In the genomic region with DNA sequence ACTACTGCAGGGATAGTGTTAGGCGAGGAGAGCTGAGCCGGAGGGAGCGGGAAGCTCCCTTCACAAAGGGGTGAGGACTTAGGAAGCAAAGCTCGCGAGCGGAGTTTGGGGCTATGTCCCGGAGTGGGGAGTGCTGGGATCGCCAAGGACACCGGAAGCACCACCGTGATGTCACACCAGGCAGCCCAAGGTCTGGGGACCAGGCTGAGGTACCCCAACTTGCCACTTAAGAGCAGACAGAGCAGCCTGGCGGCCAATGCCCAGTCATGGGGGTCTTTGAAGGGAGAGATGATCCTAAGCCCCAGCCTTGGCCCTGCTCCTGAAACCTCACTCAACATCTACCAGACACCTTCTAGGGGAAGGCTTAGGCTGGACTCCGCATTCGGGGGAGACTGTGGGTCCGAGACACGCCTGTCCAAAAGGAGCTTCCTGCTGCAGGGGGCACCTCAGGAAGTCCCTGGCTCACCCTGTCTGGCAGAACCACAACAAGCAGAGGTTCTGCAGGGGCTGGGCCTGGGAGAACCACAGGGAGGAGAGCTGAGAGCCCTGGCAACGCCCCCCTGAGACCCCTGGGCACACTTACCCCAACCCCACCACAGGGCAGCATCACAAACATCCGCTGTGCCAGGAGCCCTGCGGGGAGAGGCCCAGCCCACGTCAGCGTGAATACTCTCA, we compare ENCODE assay signal across 19 cellular contexts. TPM values are rescaled to one million over a fixed set of nuclear protein-coding genes. Genes with fewer than 3 reads are reported as not detected.
DNase-seq lines count a peak whose midpoint lies in the region; ATAC-seq and TF ChIP-seq lines count a peak whose summit lies in the region.
"Had no signal": no experiment of that assay in that cellular context is flagged by ENCODE, and none has a peak within 500 bp of the region (broad histone marks: within the 10 kb centered on the region; RNA-seq: fewer than 3 reads in every experiment).

No MANE protein-coding gene starts in this region.

- TF ChIP-seq POLR2A in vagina (IDR thresholded peaks at IDR 0.05), result no peak

- H3K27me3 ChIP-seq in vagina, result no peaks in the 10 kb centered on the region

- H3K36me3 Mint-ChIP-seq in activated CD8-positive, alpha-beta memory T cell treated with anti-CD3 and anti-CD28 coated beads, Interleukin-2, amount 10 ng/mL, durations not matched to agents 7 days and 5 days, result peaks cover 54% of the 10 kb centered on the region
- H3K36me3 Mint-ChIP-seq in CD14-positive monocyte (peaks cover 86 to 96% of the 10 kb centered on the region in 2 donors), T-helper 17 cell (ENCODE audit: low read depth) (peaks cover 6% of the 10 kb centered on the region), glutamatergic neuron (ENCODE audit: unreplicated experiment) (peaks cover 5% of the 10 kb centered on the region)

- ATAC-seq in activated CD8-positive, alpha-beta memory T cell treated with anti-CD3 and anti-CD28 coated beads, Interleukin-2, amount 10 ng/mL, durations not matched to agents 7 days and 5 days, result no peak
- ATAC-seq in T-helper 17 cell (no peak), GM21717 (IDR thresholded peaks at IDR 0.05; ENCODE audit: unreplicated experiment) (no peak)
- ATAC-seq: A549 had no signal

- no peak for DNase-seq in activated CD8-positive, alpha-beta memory T cell treated with anti-CD3 and anti-CD28 coated beads, Interleukin-2, amount 10 ng/mL, durations not matched to agents 7 days and 5 days
- no peak for DNase-seq in activated CD8-positive, alpha-beta memory T cell treated with anti-CD3 and anti-CD28 coated beads, Interleukin-2, amount 50 U/mL, for 48 hours
- DNase-seq in CD14-positive monocyte (ENCODE audit: low spot score) (no peak), T-helper 17 cell (no peak), glutamatergic neuron (no peak), vagina (ENCODE audit: extremely low spot score in 2 of 2) (no peak), epidermal melanocyte (ENCODE audit: insufficient read length, low spot score) (no peak)
- DNase-seq: C1 segment of cervical spinal cord, DMS 273 treated with DMSO at 0.1 percent for 48 hours, GF-D8, GOT3, KG1, NCI-H1417 treated with DMSO at 0.1 percent for 48 hours, NCI-H1930, NCI-H446, NCI-H69, OCI-M1 had no signal

- H3K4me3 Mint-ChIP-seq in activated CD8-positive, alpha-beta memory T cell treated with anti-CD3 and anti-CD28 coated beads, Interleukin-2, amount 10 ng/mL, durations not matched to agents 7 days and 5 days, result no peak overlapping the region
- H3K4me3 Mint-ChIP-seq in CD14-positive monocyte (no peak overlapping the region), T-helper 17 cell (no peak overlapping the region), glutamatergic neuron (ENCODE audit: unreplicated experiment) (no peak overlapping the region)

- H3K36me3 ChIP-seq in vagina, result peaks cover 10 to 99% of the 10 kb centered on the region in 2 donors

- no peaks in the 10 kb centered on the region for H3K27me3 Mint-ChIP-seq in activated CD8-positive, alpha-beta memory T cell treated with anti-CD3 and anti-CD28 coated beads, Interleukin-2, amount 10 ng/mL, durations not matched to agents 7 days and 5 days
- H3K27me3 Mint-ChIP-seq in CD14-positive monocyte (ENCODE audit: low read depth in 3 of 3) (peaks cover 0 to 5% (median 0%) of the 10 kb centered on the region in 3 donors), T-helper 17 cell (no peaks in the 10 kb centered on the region), glutamatergic neuron (ENCODE audit: unreplicated experiment) (peaks cover 8% of the 10 kb centered on the region)

- H3K9me3 Mint-ChIP-seq in activated CD8-positive, alpha-beta memory T cell treated with anti-CD3 and anti-CD28 coated beads, Interleukin-2, amount 10 ng/mL, durations not matched to agents 7 days and 5 days (ENCODE audit: low read depth), result no peaks in the 10 kb centered on the region
- H3K9me3 Mint-ChIP-seq in CD14-positive monocyte, result no peaks in the 10 kb centered on the region
- H3K9me3 Mint-ChIP-seq in glutamatergic neuron (ENCODE audit: unreplicated experiment), result peaks cover 2% of the 10 kb centered on the region

- CTCF ChIA-PET in activated CD8-positive, alpha-beta memory T cell treated with anti-CD3 and anti-CD28 coated beads, Interleukin-2, amount 10 ng/mL, durations not matched to agents 7 days and 5 days (lab: Charles Lee), result interaction anchor here (0.8 to 11.5 kb wide), 6 partner anchors 9 to 48 kb away, joined by 3 to 80 read pairs (median 6); no protein-coding TSS in a partner anchor

- no peak overlapping the region for H3K4me3 ChIP-seq in vagina
- H3K4me3 ChIP-seq: A549 had no signal

- TF ChIP-seq CTCF in CD14-positive monocyte (IDR thresholded peaks at IDR 0.05), result no peak
- TF ChIP-seq CTCF in glutamatergic neuron (IDR thresholded peaks at IDR 0.05; ENCODE audit: partially characterized antibody, unreplicated experiment), result no peak
- no peak for TF ChIP-seq CTCF in vagina (IDR thresholded peaks at IDR 0.05)

- H3K9me3 ChIP-seq in T-helper 17 cell (ENCODE audit: control insufficient read depth, low read length, poor library complexity, severe bottlenecking) (no peaks in the 10 kb centered on the region), vagina (no peaks in the 10 kb centered on the region)
- H3K9me3 ChIP-seq: A549 had no signal

- H3K4me1 ChIP-seq in vagina, result peaks cover 9% of the 10 kb centered on the region
- H3K4me1 ChIP-seq: A549 had no signal

- intact Hi-C loops in CD14-positive monocyte (cut with micrococcal nuclease) (no loop called here), vagina (cut with DNase I) (no loop called here)

- no peaks in the 10 kb centered on the region for H3K4me1 Mint-ChIP-seq in activated CD8-positive, alpha-beta memory T cell treated with anti-CD3 and anti-CD28 coated beads, Interleukin-2, amount 10 ng/mL, durations not matched to agents 7 days and 5 days
- H3K4me1 Mint-ChIP-seq in CD14-positive monocyte (no peaks in the 10 kb centered on the region), T-helper 17 cell (peaks cover 2% of the 10 kb centered on the region), glutamatergic neuron (ENCODE audit: low read depth, unreplicated experiment) (peaks cover 4% of the 10 kb centered on the region)

- no peak overlapping the region for H3K27ac ChIP-seq in vagina
- H3K27ac ChIP-seq: A549 had no signal

- peak overlapping the region; percentile 26 for H3K27ac Mint-ChIP-seq in activated CD8-positive, alpha-beta memory T cell treated with anti-CD3 and anti-CD28 coated beads, Interleukin-2, amount 10 ng/mL, durations not matched to agents 7 days and 5 days
- H3K27ac Mint-ChIP-seq in CD14-positive monocyte (peak overlapping the region in 4 of 7 donors; percentile 26 to 66 (median 61)), T-helper 17 cell (peak overlapping the region; percentile 60), glutamatergic neuron (ENCODE audit: unreplicated experiment) (peak overlapping the region; percentile 38)

RNA-seq across cellular contexts. Expression of a gene that starts 17.8 kb away (rescaled TPM):
- 10 to 100 TPM; 13.9 to 18.5 TPM for total RNA-seq in activated CD8-positive, alpha-beta memory T cell treated with anti-CD3 and anti-CD28 coated beads, Interleukin-2, amount 10 ng/mL, durations not matched to agents 7 days and 5 days
- polyA plus RNA-seq in CD14-positive monocyte, result 10 to 100 TPM; 15.8 to 19.6 TPM
- total RNA-seq in T-helper 17 cell (1 to 10 TPM; 5.9 to 6.9 TPM), glutamatergic neuron (ENCODE audit: unreplicated experiment) (15.7 TPM), vagina (20.9 TPM)

RNA-seq across cellular contexts. Expression of a gene that starts 28.9 kb away (rescaled TPM):
- 100 to 1,000 TPM; 226 to 284 TPM for total RNA-seq in activated CD8-positive, alpha-beta memory T cell treated with anti-CD3 and anti-CD28 coated beads, Interleukin-2, amount 10 ng/mL, durations not matched to agents 7 days and 5 days
- polyA plus RNA-seq in CD14-positive monocyte, result 1 to 10 TPM; 5.9 to 8.4 TPM
- total RNA-seq in T-helper 17 cell (100 to 1,000 TPM; 129 to 151 TPM), glutamatergic neuron (ENCODE audit: unreplicated experiment) (67.9 TPM), vagina (67.0 TPM)

RNA-seq across cellular contexts. Expression of a gene that starts 32.1 kb away (rescaled TPM):
- total RNA-seq in activated CD8-positive, alpha-beta memory T cell treated with anti-CD3 and anti-CD28 coated beads, Interleukin-2, amount 10 ng/mL, durations not matched to agents 7 days and 5 days, result 1 to 10 TPM; 1.5 to 1.9 TPM
- polyA plus RNA-seq in CD14-positive monocyte, result under 1 TPM; 0.08 to 0.60 TPM
- under 1 TPM; 0.27 to 0.55 TPM for total RNA-seq in T-helper 17 cell
- 0.81 TPM for total RNA-seq in glutamatergic neuron (ENCODE audit: unreplicated experiment)
- 52.3 TPM for total RNA-seq in vagina

Comparison
In these comparisons a context has a peak if more than half of its experiments do, and no peak if none do; other contexts are left out.
1. RNA of a gene that starts 32.1 kb away (total RNA-seq): 52.3 TPM in vagina (single experiment); 1.5 to 1.9 TPM in activated CD8-positive, alpha-beta memory T cell treated with anti-CD3 and anti-CD28 coated beads, Interleukin-2, amount 10 ng/mL, durations not matched to agents 7 days and 5 days, 0.81 TPM in glutamatergic neuron (single experiment) and 0.27 to 0.55 TPM in T-helper 17 cell; every median in the first group is over 10 times any median in the second.
2. Peak in every context shown above with its lines, with median percentiles within 50 percentile points of each other: H3K27ac Mint-ChIP-seq.